In the genomic region with DNA sequence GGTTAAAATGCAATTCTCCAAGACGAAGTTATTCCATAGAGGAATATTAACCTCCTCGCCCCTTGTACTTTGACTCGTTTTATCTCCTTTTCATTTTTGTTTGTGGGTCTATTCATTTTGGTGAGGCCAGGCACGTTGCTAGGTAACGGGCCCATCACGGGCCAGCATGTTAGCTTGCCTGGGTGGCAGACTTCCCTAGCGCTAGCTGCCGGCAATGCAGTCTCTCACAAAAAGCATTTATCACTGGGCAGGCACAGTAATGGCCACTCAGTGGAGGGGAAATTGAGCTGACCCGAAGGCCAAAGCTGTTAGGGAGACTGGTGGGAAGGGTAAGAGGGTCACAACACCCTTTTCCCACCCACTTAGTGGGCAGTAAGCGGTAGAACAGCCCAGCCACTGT, we compare ENCODE assay signal across 16 cellular contexts.
DNase-seq lines count a peak whose midpoint lies in the region; ATAC-seq lines count a peak whose summit lies in the region.
"Had no signal": no experiment of that assay in that cellular context is flagged by ENCODE, and none has a peak within 500 bp of the region (broad histone marks: within the 10 kb centered on the region; RNA-seq: fewer than 3 reads in every experiment).

No MANE protein-coding gene starts in this region.

- no peaks in the 10 kb centered on the region for H3K9me3 Mint-ChIP-seq in activated T-cell treated with anti-CD3 and anti-CD28 coated beads, Interleukin-2, amount 50 U/mL, for 24 hours
- H3K9me3 Mint-ChIP-seq: CD8-positive, alpha-beta T cell had no signal

- no peak overlapping the region for H3K4me3 Mint-ChIP-seq in activated T-cell treated with anti-CD3 and anti-CD28 coated beads, Interleukin-2, amount 50 U/mL, for 24 hours
- H3K4me3 Mint-ChIP-seq: CD8-positive, alpha-beta T cell had no signal

- ATAC-seq in GM18511 (IDR thresholded peaks at IDR 0.05; ENCODE audit: unreplicated experiment), result no peak
- no peak for ATAC-seq in HG03108 (IDR thresholded peaks at IDR 0.05; ENCODE audit: unreplicated experiment)
- ATAC-seq in GM21381 (IDR thresholded peaks at IDR 0.05; ENCODE audit: unreplicated experiment), result no peak
- ATAC-seq: CD8-positive, alpha-beta T cell; mucosa of descending colon; Right ventricle myocardium inferior had no signal

- H3K27ac Mint-ChIP-seq in activated T-cell treated with anti-CD3 and anti-CD28 coated beads, Interleukin-2, amount 50 U/mL, for 24 hours, result no peak overlapping the region
- H3K27ac Mint-ChIP-seq: CD8-positive, alpha-beta T cell had no signal

- no peaks in the 10 kb centered on the region for H3K36me3 Mint-ChIP-seq in activated T-cell treated with anti-CD3 and anti-CD28 coated beads, Interleukin-2, amount 50 U/mL, for 24 hours (ENCODE audit: low read depth)
- H3K36me3 Mint-ChIP-seq: CD8-positive, alpha-beta T cell had no signal

- peak; percentile 23 for DNase-seq in ELR (ENCODE audit: low read depth)
- DNase-seq in NCI-H1092 (lab: John Stamatoyannopoulos, UW), result peak; percentile 21
- peak; percentile 83 for DNase-seq in ecto neural progenitor cell (ENCODE audit: low spot score)
- peak; percentile 10 for DNase-seq in myocyte (ENCODE audit: low read depth)
- no peak for DNase-seq in activated T-cell treated with anti-CD3 and anti-CD28 coated beads, Interleukin-2, amount 50 U/mL, for 24 hours
- DNase-seq: activated T-cell treated with anti-CD3 and anti-CD28 coated beads for 4 hours; CD8-positive, alpha-beta T cell; HCEC 1CT; KG1; mucosa of descending colon; NCI-H226; testis had no signal

- H3K27me3 Mint-ChIP-seq in activated T-cell treated with anti-CD3 and anti-CD28 coated beads, Interleukin-2, amount 50 U/mL, for 24 hours, result peaks cover 12% of the 10 kb centered on the region

- H3K4me1 Mint-ChIP-seq in activated T-cell treated with anti-CD3 and anti-CD28 coated beads, Interleukin-2, amount 50 U/mL, for 24 hours (ENCODE audit: low read depth), result no peaks in the 10 kb centered on the region
